18 cellular contexts compared by ENCODE assay signal in the genomic region with DNA sequence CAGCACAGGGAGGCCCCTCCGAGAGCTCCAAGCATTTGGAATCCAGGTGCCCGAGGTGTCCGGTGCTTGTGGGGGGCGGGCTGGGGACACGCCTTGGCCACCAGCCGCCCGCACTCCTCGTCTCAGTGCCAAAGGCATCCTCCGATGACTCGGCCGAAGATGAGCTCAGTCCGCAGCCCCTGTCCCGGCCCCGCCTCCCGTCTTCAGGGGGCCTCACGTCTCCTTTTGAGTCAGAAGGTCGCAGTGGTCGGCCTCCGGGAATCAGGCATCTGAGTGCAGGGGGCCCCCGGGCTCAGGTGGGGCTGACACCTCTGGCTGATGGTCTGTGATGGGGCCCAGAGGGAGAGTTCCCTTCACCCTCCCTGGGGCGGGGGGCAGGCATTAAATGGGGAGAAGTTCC.
"Had no signal": no experiment of that assay in that cellular context is flagged by ENCODE, and none has a peak within 500 bp of the region (broad histone marks: within the 10 kb centered on the region; RNA-seq: fewer than 3 reads in every experiment).

No MANE protein-coding gene starts in this region.

- H3K27ac Mint-ChIP-seq: activated naive CD4-positive, alpha-beta T cell treated with anti-CD3 and anti-CD28 coated beads, Interleukin-2, amount 50 U/mL, for 24 hours had no signal

- H3K4me3 ChIP-seq: cardiac muscle cell, lung, sigmoid colon, tibial nerve had no signal

- H3K4me3 Mint-ChIP-seq: activated naive CD4-positive, alpha-beta T cell treated with anti-CD3 and anti-CD28 coated beads, Interleukin-2, amount 50 U/mL, for 24 hours; effector memory CD8-positive, alpha-beta T cell had no signal

- DNase-seq: activated CD4-positive, alpha-beta T cell treated with anti-CD3 and anti-CD28 coated beads, Interleukin-2, amount 50 U/mL, for 4 hours; activated effector memory CD4-positive, alpha-beta T cell treated with anti-CD3 and anti-CD28 coated beads, Interleukin-2, amount 50 U/mL, for 16 hours; amniotic stem cell; effector memory CD8-positive, alpha-beta T cell; left cardiac atrium; midbrain; occipital lobe; posterior cingulate gyrus; stimulated activated CD4-positive, alpha-beta T cell treated with anti-CD3 and anti-CD28 coated beads, Interleukin-4, amount 100 ng/mL, for 24 hours; stimulated activated naive CD4-positive, alpha-beta T cell treated with Interleukin-2 at 50 U/mL for 16 hours; T-helper 2 cell; WERI-Rb-1 had no signal

- H3K9me3 Mint-ChIP-seq: activated naive CD4-positive, alpha-beta T cell treated with anti-CD3 and anti-CD28 coated beads, Interleukin-2, amount 50 U/mL, for 24 hours; effector memory CD8-positive, alpha-beta T cell; nephron had no signal

- H3K27me3 Mint-ChIP-seq: activated naive CD4-positive, alpha-beta T cell treated with anti-CD3 and anti-CD28 coated beads, Interleukin-2, amount 50 U/mL, for 24 hours; effector memory CD8-positive, alpha-beta T cell had no signal

- ATAC-seq: effector memory CD8-positive, alpha-beta T cell; left cardiac atrium had no signal

- H3K9me3 ChIP-seq: sigmoid colon, tibial nerve had no signal
